ENCODE assay signal across 29 cellular contexts in genomic region chr5:33041586-33041985, GRCh38.
"Had no signal": no experiment of that assay in that cellular context is flagged by ENCODE, and none has a peak within 500 bp of the region (broad histone marks: within the 10 kb centered on the region; RNA-seq: fewer than 3 reads in every experiment).

No MANE protein-coding gene starts in this region.

- ATAC-seq: activated CD4-positive, alpha-beta T cell treated with anti-CD3 and anti-CD28 coated beads for 36 hours; activated CD8-positive, alpha-beta memory T cell treated with anti-CD3 and anti-CD28 coated beads, Interleukin-2, amount 10 ng/mL, durations not matched to agents 7 days and 5 days; activated CD8-positive, alpha-beta T cell treated with anti-CD3 and anti-CD28 coated beads, Interleukin-2, amount 10 ng/mL, durations not matched to agents 7 days and 5 days; activated naive CD8-positive, alpha-beta T cell treated with anti-CD3 and anti-CD28 coated beads, Interleukin-2, amount 50 U/mL, for 24 hours; body of pancreas; effector memory CD8-positive, alpha-beta T cell; gastroesophageal sphincter; T-cell had no signal

- H3K4me1 ChIP-seq: adrenal gland, body of pancreas, esophagus squamous epithelium, gastroesophageal sphincter had no signal

- DNase-seq: activated CD4-positive, alpha-beta memory T cell treated with anti-CD3 and anti-CD28 coated beads for 36 hours; activated CD4-positive, alpha-beta T cell treated with anti-CD3 and anti-CD28 coated beads for 36 hours; activated CD4-positive, alpha-beta T cell treated with anti-CD3 and anti-CD28 coated beads, Interleukin-2, amount 10 ng/mL, durations not matched to agents 24 days and 14 days; activated CD4-positive, CD25-positive, alpha-beta regulatory T cell; activated CD4-positive, CD25-positive, alpha-beta regulatory T cell treated with anti-CD3 and anti-CD28 coated beads, Interleukin-2, amount 50 U/mL, for 72 hours; activated CD8-positive, alpha-beta memory T cell treated with anti-CD3 and anti-CD28 coated beads, Interleukin-2, amount 10 ng/mL, durations not matched to agents 7 days and 5 days; activated CD8-positive, alpha-beta memory T cell treated with anti-CD3 and anti-CD28 coated beads, Interleukin-2, amount 50 U/mL, for 4 hours; activated CD8-positive, alpha-beta T cell treated with anti-CD3 and anti-CD28 coated beads, Interleukin-2, amount 10 ng/mL, durations not matched to agents 7 days and 5 days; activated effector memory CD4-positive, alpha-beta T cell treated with anti-CD3 and anti-CD28 coated beads, Interleukin-2, amount 50 U/mL, for 16 hours; activated naive CD4-positive, alpha-beta T cell treated with anti-CD3 and anti-CD28 coated beads for 36 hours; activated naive CD8-positive, alpha-beta T cell treated with anti-CD3 and anti-CD28 coated beads for 36 hours; activated naive CD8-positive, alpha-beta T cell treated with anti-CD3 and anti-CD28 coated beads, Interleukin-2, amount 50 U/mL, for 24 hours; activated T-cell treated with anti-CD3 and anti-CD28 coated beads, Interleukin-2, amount 50 U/mL, for 1 hour; activated T-cell treated with anti-CD3 and anti-CD28 coated beads, Interleukin-2, amount 50 U/mL, for 48 hours; adrenal gland; amygdala; body of pancreas; central memory CD4-positive, alpha-beta T cell; cortex of kidney; dermis blood vessel endothelial cell; effector CD4-positive, alpha-beta T cell; effector memory CD8-positive, alpha-beta T cell; erythroblast; esophagus squamous epithelium; foreskin melanocyte; SW 1271; T-cell; T1000 had no signal

- H3K4me3 ChIP-seq: adrenal gland, body of pancreas, esophagus squamous epithelium, gastroesophageal sphincter had no signal

- H3K36me3 ChIP-seq: adrenal gland, esophagus squamous epithelium, gastroesophageal sphincter had no signal

- H3K27me3 ChIP-seq: adrenal gland, body of pancreas, esophagus squamous epithelium, gastroesophageal sphincter had no signal

- H3K27ac ChIP-seq: adrenal gland, body of pancreas, esophagus squamous epithelium, gastroesophageal sphincter had no signal
